Comparison of ENCODE assay signal across 22 cellular contexts in genomic region chr14:34614638-34615037, GRCh38. TPM values are rescaled to one million over a fixed set of nuclear protein-coding genes. Genes with fewer than 3 reads are reported as not detected.
A peak's percentile ranks its signal among the peaks of the same experiment; 100 is the strongest.
DNase-seq lines count a peak whose midpoint lies in the region; ATAC-seq, FAIRE-seq and TF ChIP-seq lines count a peak whose summit lies in the region.
"Had no signal": no experiment of that assay in that cellular context is flagged by ENCODE, and none has a peak within 500 bp of the region (broad histone marks: within the 10 kb centered on the region; RNA-seq: fewer than 3 reads in every experiment).

No MANE protein-coding gene starts in this region.

- POLR2A ChIA-PET in GM12878 (lab: Charles Lee) = interaction anchor here (1.4 kb wide), 1 partner anchor 18 kb away, joined by 3 read pairs; no protein-coding TSS in a partner anchor

- H3K9me3 Mint-ChIP-seq in activated T-cell treated with anti-CD3 and anti-CD28 coated beads, Interleukin-2, amount 50 U/mL, for 72 hours = no peaks in the 10 kb centered on the region
- H3K9me3 Mint-ChIP-seq: T-helper 1 cell treated with Interleukin-12 subunit alpha and Interleukin-12 subunit beta and Interleukin-4 antibody, amounts not matched to agents 30 μg/mL and 1 μg/mL, for 36 hours had no signal

- no peak overlapping the region for H3K4me2 ChIP-seq in GM12878 (ENCODE audit: control insufficient read depth, insufficient read depth)

- TF ChIP-seq POLR2A in GM12878 (IDR thresholded peaks at IDR 0.05; ENCODE audit: low read depth, low read length) (no peak), sigmoid colon (IDR thresholded peaks at IDR 0.05) (no peak)

- DNase-seq in activated T-cell treated with anti-CD3 and anti-CD28 coated beads, Interleukin-2, amount 50 U/mL, for 72 hours = no peak
- DNase-seq in activated T-cell treated with anti-CD3 and anti-CD28 coated beads, Interleukin-2, amount 50 U/mL, for 48 hours = no peak
- DNase-seq in Jurkat, Clone E6-1 (ENCODE audit: low read depth, low spot score) = peak; percentile 37
- DNase-seq in GM12878 (ENCODE audit: low read depth, low spot score) (no peak), sigmoid colon (peak; percentile 3), COLO668 (lab: John Stamatoyannopoulos, UW; ENCODE audit: unreplicated experiment) (no peak)
- no peak for DNase-seq in stimulated activated CD4-positive, alpha-beta T cell treated with anti-CD3 and anti-CD28 coated beads, Interleukin-4, amount 100 ng/mL, for 24 hours
- DNase-seq: activated CD4-positive, alpha-beta T cell treated with anti-CD3 and anti-CD28 coated beads, Interleukin-2, amount 50 U/mL, for 1 hour; activated T-cell treated with anti-CD3 and anti-CD28 coated beads, Interleukin-2, amount 50 U/mL, for 1 hour; BE2C; cortex of kidney; KBM-7; NCI-H2171 treated with DMSO at 0.1 percent for 48 hours; NCI-H524 treated with DMSO at 0.1 percent for 48 hours; right cardiac atrium; stimulated activated CD4-positive, alpha-beta T cell treated with anti-CD3 and anti-CD28 coated beads, Interleukin-12 subunit alpha, Interleukin-12 subunit beta, amount 100 ng/mL, for 4 hours; trophoblast cell had no signal

- H3K27me3 ChIP-seq in GM12878 (replicated peaks in 1 of 2; ENCODE audit: control insufficient read depth in 2 of 2, insufficient read depth in 2 of 2, low read length in 1 of 2) (no peaks in the 10 kb centered on the region), sigmoid colon (no peaks in the 10 kb centered on the region)
- H3K27me3 ChIP-seq: adrenal gland, BE2C had no signal

- no peak overlapping the region for H2AFZ ChIP-seq in GM12878 (ENCODE audit: control insufficient read depth, low read depth, low read length)

- no peak overlapping the region for H3K9ac ChIP-seq in GM12878 (ENCODE audit: control insufficient read depth, insufficient read depth, low read length)

- FAIRE-seq in GM12878 (lab: Jason Lieb, UNC) = no peak

- H3K36me3 Mint-ChIP-seq in activated T-cell treated with anti-CD3 and anti-CD28 coated beads, Interleukin-2, amount 50 U/mL, for 72 hours (ENCODE audit: insufficient read depth in 2 of 2) = peaks cover 2 to 17% of the 10 kb centered on the region in 2 donors

- in situ Hi-C loops in GM12878 (cut with MboI) = no loop called here

- H3K4me3 ChIP-seq in Jurkat, Clone E6-1 (ENCODE audit: low read length) = no peak overlapping the region
- H3K4me3 ChIP-seq in GM12878 (no peak overlapping the region), sigmoid colon (no peak overlapping the region)
- H3K4me3 ChIP-seq: adrenal gland, HAP-1, lung had no signal

- RAD21 ChIA-PET in GM12878 (lab: Charles Lee; ENCODE audit: unreplicated experiment) = no interaction called here

- TSS peak; percentile 31 for BruUV-seq in GM12878 (replicated peaks; lab: Mats Ljungman, UMichigan)

- 97% methylated on average over 4 of the region's 4 CpGs for WGBS in GM12878 (ENCODE audit: insufficient coverage, insufficient replicate concordance, low lambda C conversion rate, missing lambda C conversion rate)
- WGBS in sigmoid colon, 2 donors = 95 to 97% methylated on average over 4 of the region's 4 CpGs

- no peak for TF ChIP-seq RAD21 in GM12878 (IDR thresholded peaks at IDR 0.05; ENCODE audit: insufficient read depth, low read depth, low read length)

- H3K4me1 Mint-ChIP-seq in activated T-cell treated with anti-CD3 and anti-CD28 coated beads, Interleukin-2, amount 50 U/mL, for 72 hours (ENCODE audit: low read depth) = peaks cover 29% of the 10 kb centered on the region

- H3K27ac ChIP-seq in GM12878 (ENCODE audit: control insufficient read depth, insufficient read depth) = no peak overlapping the region
- no peak overlapping the region for H3K27ac ChIP-seq in sigmoid colon
- H3K27ac ChIP-seq: adrenal gland had no signal

- SMC1A ChIA-PET in GM12878 (lab: Charles Lee; ENCODE audit: uncharacterized antibody, unreplicated experiment) = interaction anchor here (0.6 kb wide), 1 partner anchor 9 kb away, joined by 3 read pairs; no protein-coding TSS in a partner anchor

- H3K27ac Mint-ChIP-seq in activated T-cell treated with anti-CD3 and anti-CD28 coated beads, Interleukin-2, amount 50 U/mL, for 72 hours = peak overlapping the region; percentile 95
- H3K27ac Mint-ChIP-seq: T-helper 1 cell treated with Interleukin-12 subunit alpha and Interleukin-12 subunit beta and Interleukin-4 antibody, amounts not matched to agents 30 μg/mL and 1 μg/mL, for 36 hours had no signal

- no peaks in the 10 kb centered on the region for H3K9me3 ChIP-seq in GM12878 (replicated peaks; ENCODE audit: control insufficient read depth, insufficient read depth, low read length)
- H3K9me3 ChIP-seq in sigmoid colon = no peaks in the 10 kb centered on the region
- H3K9me3 ChIP-seq: adrenal gland, BE2C, HAP-1 had no signal

- ATAC-seq in activated T-cell treated with anti-CD3 and anti-CD28 coated beads, Interleukin-2, amount 50 U/mL, for 72 hours (replicated peaks in 1 of 2) = no peak
- ATAC-seq in GM12878 (no peak), GM21825 (IDR thresholded peaks at IDR 0.05; ENCODE audit: unreplicated experiment) (no peak)
- ATAC-seq: right cardiac atrium had no signal

- TF ChIP-seq CTCF in GM12878 (IDR thresholded peaks at IDR 0.05 in 2 of 3, conservative IDR thresholded peaks at IDR 0.05 in 1 of 3; ENCODE audit: control insufficient read depth in 2 of 3, extremely low read depth in 1 of 3, insufficient read depth in 1 of 3, low read depth in 3 of 3, low read length in 3 of 3) = no peak
- no peak for TF ChIP-seq CTCF in sigmoid colon (IDR thresholded peaks at IDR 0.05)

- no peaks in the 10 kb centered on the region for H3K4me1 ChIP-seq in GM12878 (ENCODE audit: control insufficient read depth, insufficient read depth, low read length)
- H3K4me1 ChIP-seq in sigmoid colon = peaks cover 0 to 2% (median 0%) of the 10 kb centered on the region in 4 donors
- H3K4me1 ChIP-seq: BE2C had no signal

- H3K27me3 Mint-ChIP-seq in activated T-cell treated with anti-CD3 and anti-CD28 coated beads, Interleukin-2, amount 50 U/mL, for 72 hours (ENCODE audit: low read depth) = no peaks in the 10 kb centered on the region

- CTCF ChIA-PET in GM12878 (lab: Yijun Ruan, JAX) = no interaction called here

- TF ChIP-seq EP300 in GM12878 (IDR thresholded peaks at IDR 0.05; ENCODE audit: borderline replicate concordance in 1 of 2, control insufficient read depth in 1 of 2, low read depth in 2 of 2, low read length in 2 of 2) (no peak), sigmoid colon (IDR thresholded peaks at IDR 0.05) (no peak)

- intact Hi-C loops in GM12878 (cut with micrococcal nuclease; ENCODE audit: unreplicated experiment) (no loop called here), sigmoid colon (cut with DNase I) (no loop called here)

- no peaks in the 10 kb centered on the region for H4K20me1 ChIP-seq in GM12878 (ENCODE audit: control insufficient read depth, insufficient read depth)

- no peaks in the 10 kb centered on the region for H3K79me2 ChIP-seq in GM12878 (ENCODE audit: control insufficient read depth, insufficient read depth, low read length)

- H3K4me3 Mint-ChIP-seq in activated T-cell treated with anti-CD3 and anti-CD28 coated beads, Interleukin-2, amount 50 U/mL, for 72 hours = no peak overlapping the region
- H3K4me3 Mint-ChIP-seq: T-helper 1 cell treated with Interleukin-12 subunit alpha and Interleukin-12 subunit beta and Interleukin-4 antibody, amounts not matched to agents 30 μg/mL and 1 μg/mL, for 36 hours had no signal

- peaks cover 0 to 4% of the 10 kb centered on the region in 2 experiments; a peak in 1 of 4 replicates for H3K36me3 ChIP-seq in GM12878 (ENCODE audit: control insufficient read depth in 2 of 2, insufficient read depth in 2 of 2, low read length in 1 of 2)
- H3K36me3 ChIP-seq in sigmoid colon = peaks cover 0 to 40% (median 3%) of the 10 kb centered on the region in 4 donors

TF ChIP-seq in GM12878, 131 proteins besides CTCF, POLR2A, EP300 and RAD21 (continues in another document):
- TF ChIP-seq POLR2AphosphoS5 (IDR thresholded peaks at IDR 0.05; ENCODE audit: low read length) (no peak), PKNOX1 (IDR thresholded peaks at IDR 0.05) (no peak)

RNA-seq across cellular contexts. Expression of gene SNX6, which starts 15.3 kb away (rescaled TPM):
- total RNA-seq in activated T-cell treated with anti-CD3 and anti-CD28 coated beads, Interleukin-2, amount 50 U/mL, for 72 hours = 10 to 100 TPM; 90.9 to 93.9 TPM
- 49.4 TPM for polyA plus RNA-seq in Jurkat, Clone E6-1 (2012; ENCODE audit: insufficient read depth, insufficient read length)
- total RNA-seq in GM12878 (2013; cell fraction: nucleolus; rRNA removed) = 96.8 and 106 TPM in 2 replicates
- total RNA-seq in GM12878 (2014; rRNA removed) (36.0 and 43.7 TPM in 2 replicates), GM12878 (2014; rRNA removed; fragmentation: Illumina TruSeq; extraction: Trizol) (58.1 and 61.6 TPM in 2 replicates), GM12878 (2021) (43.0 and 45.9 TPM in 2 replicates), sigmoid colon (100 to 1,000 TPM in 2 of 4 donors, 10 to 100 TPM in 2; 79.0 to 136 (median 108) TPM)
- polyA plus RNA-seq in GM12878 (2011; ENCODE audit: low read depth) = 24.3 TPM
- polyA plus RNA-seq in GM12878 (2011; rRNA removed) (65.6 and 107 TPM in 2 replicates), GM12878 (2014; fragmentation: Illumina TruSeq; extraction: Trizol) (81.3 and 91.6 TPM in 2 replicates), GM12878 (2014; fragmentation: Nextera tagmentation; extraction: Ambion mirVana) (100 to 1,000 TPM in 1 of 2 experiments, 10 to 100 TPM in 1; 85.1 to 107 TPM), GM12878 (2014; rRNA removed) (34.4 and 34.8 TPM in 2 replicates), GM12878 (2016; fragmentation: Nextera tagmentation; extraction: Ambion mirVana) (10 to 100 TPM; 77.9 to 79.5 TPM), sigmoid colon (100 to 1,000 TPM in 1 of 3 donors, 10 to 100 TPM in 2; 69.4 to 105 (median 72.7) TPM)
- 19.3 and 59.4 TPM in 2 replicates for polyA plus RNA-seq in GM12878 (2011; cell fraction: cytosol; rRNA removed)
- polyA plus RNA-seq in GM12878 (2011; cell fraction: nucleus; rRNA removed) = 21.8 and 22.3 TPM in 2 replicates
- polyA plus RNA-seq in GM12878 (2012) = 35.5 and 42.6 TPM in 2 replicates
- 24.7 and 32.4 TPM in 2 replicates for polyA minus RNA-seq in GM12878 (2011; rRNA and poly(A)+ RNA removed)
- polyA minus RNA-seq in GM12878 (2011; cell fraction: cytosol; rRNA and poly(A)+ RNA removed) = 7.8 and 14.5 TPM in 2 replicates
- polyA minus RNA-seq in GM12878 (2011; cell fraction: nucleus; rRNA and poly(A)+ RNA removed) = 8.3 and 14.5 TPM in 2 replicates

Comparison
In these comparisons a context has a peak if more than half of its experiments do, and no peak if none do; other contexts are left out.
1. DNase-seq: peak in Jurkat, Clone E6-1 (single experiment) and sigmoid colon (single experiment); none in activated T-cell treated with anti-CD3 and anti-CD28 coated beads, Interleukin-2, amount 50 U/mL, for 72 hours (0 of 2), activated T-cell treated with anti-CD3 and anti-CD28 coated beads, Interleukin-2, amount 50 U/mL, for 48 hours (0 of 2), GM12878 (single experiment), COLO668 (single experiment) and stimulated activated CD4-positive, alpha-beta T cell treated with anti-CD3 and anti-CD28 coated beads, Interleukin-4, amount 100 ng/mL, for 24 hours (single experiment).